In genomic region chr19:14203788-14204187, GRCh38 we compare ENCODE assay signal across 8 cellular contexts. TPM values are rescaled to one million over a fixed set of nuclear protein-coding genes. Genes with fewer than 3 reads are reported as not detected.
A peak's percentile ranks its signal among the peaks of the same experiment; 100 is the strongest.
DNase-seq lines count a peak whose midpoint lies in the region; ATAC-seq and TF ChIP-seq lines count a peak whose summit lies in the region.
"Not testable (repeated sequence)": the region's sequence is repeated elsewhere in the genome, so short reads cannot be mapped to it uniquely, and the experiment has no call there.

No MANE protein-coding gene starts in this region.

- POLR2A ChIA-PET in MCF 10A (lab: Yijun Ruan, JAX); naive thymus-derived CD8-positive, alpha-beta T cell (lab: Charles Lee): not testable (repeated sequence)

- not testable (repeated sequence) for H3K9ac ChIP-seq in BLaER1; iPS-15b (ENCODE audit: low read depth, low read length)

- peaks cover 66% of the 10 kb centered on the region for H3K79me2 ChIP-seq in GM23338 (replicated peaks; ENCODE audit: insufficient read depth)

- H3K4me1 Mint-ChIP-seq in GM23338 (peaks cover 46% of the 10 kb centered on the region), MCF 10A (ENCODE audit: insufficient read depth, unreplicated experiment) (peaks cover 24% of the 10 kb centered on the region), osteocyte (ENCODE audit: unreplicated experiment) (peaks cover 30% of the 10 kb centered on the region)
- peaks cover 15% of the 10 kb centered on the region for H3K4me1 Mint-ChIP-seq in T-helper 2 cell treated with Interferon-gamma antibody and Interleukin-4, amounts not matched to agents 5 μg/mL and 100 μg/mL, for 36 hours (ENCODE audit: low read depth)
- not testable (repeated sequence) for H3K4me1 Mint-ChIP-seq in activated T-helper 17 cell treated with anti-CD3 and anti-CD28 coated beads, Interleukin-2, amount 50 U/mL, for 72 hours
- H3K4me1 Mint-ChIP-seq in naive thymus-derived CD8-positive, alpha-beta T cell = peaks cover 26 to 67% (median 48%) of the 10 kb centered on the region in 4 donors

- H3K9me3 Mint-ChIP-seq in GM23338; T-helper 2 cell treated with Interferon-gamma antibody and Interleukin-4, amounts not matched to agents 5 μg/mL and 100 μg/mL, for 36 hours; activated T-helper 17 cell treated with anti-CD3 and anti-CD28 coated beads, Interleukin-2, amount 50 U/mL, for 72 hours; MCF 10A (ENCODE audit: unreplicated experiment); naive thymus-derived CD8-positive, alpha-beta T cell; osteocyte (ENCODE audit: unreplicated experiment): not testable (repeated sequence)

- peaks cover 35% of the 10 kb centered on the region for H3K27me3 ChIP-seq in BLaER1
- H3K27me3 ChIP-seq in GM23338 (ENCODE audit: insufficient read depth); iPS-15b (ENCODE audit: control insufficient read depth, insufficient read depth, low read length): not testable (repeated sequence)

- H3K9me3 ChIP-seq in BLaER1; iPS-15b (ENCODE audit: control insufficient read depth, insufficient read depth, low read length): not testable (repeated sequence)

- not testable (repeated sequence) for H2AFZ ChIP-seq in GM23338

- peaks cover 60% of the 10 kb centered on the region for H3K4me1 ChIP-seq in BLaER1
- peaks cover 12% of the 10 kb centered on the region; the same call in 1 of the 2 replicates for H3K4me1 ChIP-seq in GM23338 (ENCODE audit: insufficient read depth)
- not testable (repeated sequence) for H3K4me1 ChIP-seq in iPS-15b (ENCODE audit: control insufficient read depth, insufficient read depth, low read length)

- intact Hi-C loops in MCF 10A (cut with micrococcal nuclease) = not testable (repeated sequence)

- DNase-seq in GM23338 (ENCODE audit: low spot score); T-helper 2 cell treated with Interferon-gamma antibody and Interleukin-4, amounts not matched to agents 5 μg/mL and 100 μg/mL, for 36 hours (ENCODE audit: low spot score); MCF 10A (ENCODE audit: unreplicated experiment); naive thymus-derived CD8-positive, alpha-beta T cell; osteocyte (ENCODE audit: extremely low spot score, unreplicated experiment): not testable (repeated sequence)

- TF ChIP-seq CTCF in GM23338 (conservative IDR thresholded peaks at IDR 0.05; ENCODE audit: low read depth in 2 of 2); MCF 10A (IDR thresholded peaks at IDR 0.05; ENCODE audit: unreplicated experiment); osteocyte (IDR thresholded peaks at IDR 0.05): not testable (repeated sequence)

- peaks cover 69% of the 10 kb centered on the region for H4K20me1 ChIP-seq in BLaER1
- not testable (repeated sequence) for H4K20me1 ChIP-seq in GM23338 (replicated peaks; ENCODE audit: insufficient read depth)

- not testable (repeated sequence) for H3K36me3 ChIP-seq in BLaER1; GM23338 (ENCODE audit: insufficient read depth); iPS-15b (ENCODE audit: control insufficient read depth, insufficient read depth, low read length)

- not testable (repeated sequence) for H3K36me3 Mint-ChIP-seq in GM23338 (ENCODE audit: low read depth); T-helper 2 cell treated with Interferon-gamma antibody and Interleukin-4, amounts not matched to agents 5 μg/mL and 100 μg/mL, for 36 hours (ENCODE audit: low read depth); activated T-helper 17 cell treated with anti-CD3 and anti-CD28 coated beads, Interleukin-2, amount 50 U/mL, for 72 hours (ENCODE audit: low read depth); MCF 10A (ENCODE audit: insufficient read depth, unreplicated experiment); naive thymus-derived CD8-positive, alpha-beta T cell; osteocyte (ENCODE audit: unreplicated experiment)

- BruUV-seq in MCF 10A (replicated peaks; lab: Mats Ljungman, UMichigan) = not testable (repeated sequence)

- H3K4me2 ChIP-seq in BLaER1 = peak overlapping the region; percentile 90
- H3K4me2 ChIP-seq in GM23338 = peak overlapping the region; percentile 90

- CTCF ChIA-PET in MCF 10A (lab: Yijun Ruan, JAX) = interaction anchor here (1.0 to 4.0 kb wide), 2 partner anchors 144 to 302 kb away, joined by 3 to 16 read pairs; no protein-coding TSS in a partner anchor

- H3K4me3 ChIP-seq in BLaER1 = not testable (repeated sequence)
- H3K4me3 ChIP-seq in GM23338 = peak overlapping the region; percentile 76
- peak overlapping the region; percentile 88 for H3K4me3 ChIP-seq in iPS-15b (ENCODE audit: low read depth, low read length)

- not testable (repeated sequence) for H3F3A ChIP-seq in GM23338 (replicated peaks; ENCODE audit: low read depth)

- not testable (repeated sequence) for ATAC-seq in GM23338; activated T-helper 17 cell treated with anti-CD3 and anti-CD28 coated beads, Interleukin-2, amount 50 U/mL, for 72 hours (replicated peaks); naive thymus-derived CD8-positive, alpha-beta T cell

- not testable (repeated sequence) for H3K27ac ChIP-seq in BLaER1; GM23338 (ENCODE audit: low read depth)

- H3K4me3 Mint-ChIP-seq in GM23338 (peak overlapping the region; percentile 91), MCF 10A (ENCODE audit: unreplicated experiment) (peak overlapping the region; percentile 71), osteocyte (ENCODE audit: unreplicated experiment) (peak overlapping the region; percentile 77)
- peak overlapping the region; percentile 80 for H3K4me3 Mint-ChIP-seq in T-helper 2 cell treated with Interferon-gamma antibody and Interleukin-4, amounts not matched to agents 5 μg/mL and 100 μg/mL, for 36 hours
- H3K4me3 Mint-ChIP-seq in activated T-helper 17 cell treated with anti-CD3 and anti-CD28 coated beads, Interleukin-2, amount 50 U/mL, for 72 hours = peak overlapping the region; percentile 84
- H3K4me3 Mint-ChIP-seq in naive thymus-derived CD8-positive, alpha-beta T cell = peak overlapping the region in 9 of 10 donors; percentile 81 to 95 (median 87)

- H3K9me2 ChIP-seq in GM23338 (ENCODE audit: insufficient read depth) = not testable (repeated sequence)

- H3K27me3 Mint-ChIP-seq in GM23338 (ENCODE audit: insufficient read depth, low read depth, poor library complexity) (peaks cover 22% of the 10 kb centered on the region), MCF 10A (ENCODE audit: insufficient read depth, unreplicated experiment) (peaks cover 16% of the 10 kb centered on the region)
- peaks cover 46% of the 10 kb centered on the region for H3K27me3 Mint-ChIP-seq in T-helper 2 cell treated with Interferon-gamma antibody and Interleukin-4, amounts not matched to agents 5 μg/mL and 100 μg/mL, for 36 hours (ENCODE audit: low read depth)
- H3K27me3 Mint-ChIP-seq in activated T-helper 17 cell treated with anti-CD3 and anti-CD28 coated beads, Interleukin-2, amount 50 U/mL, for 72 hours; naive thymus-derived CD8-positive, alpha-beta T cell; osteocyte (ENCODE audit: unreplicated experiment): not testable (repeated sequence)

- H3K27ac Mint-ChIP-seq in GM23338; T-helper 2 cell treated with Interferon-gamma antibody and Interleukin-4, amounts not matched to agents 5 μg/mL and 100 μg/mL, for 36 hours; MCF 10A (ENCODE audit: low read depth, unreplicated experiment); osteocyte (ENCODE audit: unreplicated experiment): not testable (repeated sequence)
- peak overlapping the region; percentile 87 for H3K27ac Mint-ChIP-seq in activated T-helper 17 cell treated with anti-CD3 and anti-CD28 coated beads, Interleukin-2, amount 50 U/mL, for 72 hours
- peak overlapping the region in 7 of 10 donors; percentile 56 to 93 (median 89) for H3K27ac Mint-ChIP-seq in naive thymus-derived CD8-positive, alpha-beta T cell

RNA-seq across cellular contexts. Expression of gene ADGRL1, which starts 2.2 kb away (rescaled TPM):
- total RNA-seq in GM23338 (2014; rRNA removed; shearing (Covaris generic)) = 84.0 and 100 TPM in 2 replicates
- polyA plus RNA-seq in GM23338 (2016; fragmentation: Nextera tagmentation; extraction: Ambion mirVana) = 20.6 and 21.8 TPM in 2 replicates
- 1 to 10 TPM; 3.9 to 8.4 TPM for total RNA-seq in activated T-helper 17 cell treated with anti-CD3 and anti-CD28 coated beads, Interleukin-2, amount 50 U/mL, for 72 hours
- total RNA-seq in MCF 10A (2022) (13.0 and 15.9 TPM in 2 replicates), osteocyte (43.5 and 48.6 TPM in 2 replicates)
- total RNA-seq in naive thymus-derived CD8-positive, alpha-beta T cell = 10 to 100 TPM; 24.8 to 28.0 TPM
- polyA plus RNA-seq in naive thymus-derived CD8-positive, alpha-beta T cell = under 1 TPM; 0.29 to 0.96 (median 0.51) TPM
